In genomic region chr4:153488719-153489384, GRCh38 we compare ENCODE assay signal across 9 cellular contexts. TPM values are rescaled to one million over a fixed set of nuclear protein-coding genes. Genes with fewer than 3 reads are reported as not detected.
DNase-seq lines count a peak whose midpoint lies in the region; ATAC-seq and TF ChIP-seq lines count a peak whose summit lies in the region.
"Had no signal": no experiment of that assay in that cellular context is flagged by ENCODE, and none has a peak within 500 bp of the region (broad histone marks: within the 10 kb centered on the region; RNA-seq: fewer than 3 reads in every experiment).

No MANE protein-coding gene starts in this region.

- H3K4me1 Mint-ChIP-seq in activated CD4-positive, alpha-beta memory T cell treated with anti-CD3 and anti-CD28 coated beads for 36 hours (ENCODE audit: low read depth) = peaks cover 72% of the 10 kb centered on the region
- peaks cover 33% of the 10 kb centered on the region for H3K4me1 Mint-ChIP-seq in Caco-2 (ENCODE audit: low read depth, unreplicated experiment)

- H3K27ac Mint-ChIP-seq in activated CD4-positive, alpha-beta memory T cell treated with anti-CD3 and anti-CD28 coated beads for 36 hours = peak overlapping the region; percentile 87
- H3K27ac Mint-ChIP-seq in Caco-2 (ENCODE audit: unreplicated experiment) = no peak overlapping the region

- H3K4me1 ChIP-seq in left ventricle myocardium inferior (peaks cover 72% of the 10 kb centered on the region), Caco-2 (peaks cover 31% of the 10 kb centered on the region)

- peaks cover 8% of the 10 kb centered on the region for H3K36me3 Mint-ChIP-seq in activated CD4-positive, alpha-beta memory T cell treated with anti-CD3 and anti-CD28 coated beads for 36 hours
- H3K36me3 Mint-ChIP-seq in Caco-2 (ENCODE audit: insufficient read depth, unreplicated experiment) = no peaks in the 10 kb centered on the region

- CTCF ChIA-PET in activated CD4-positive, alpha-beta memory T cell treated with anti-CD3 and anti-CD28 coated beads for 36 hours (lab: Charles Lee) = interaction anchor here (1.0 to 4.9 kb wide), 8 partner anchors 9 to 85 kb away, joined by 3 to 33 read pairs (median 4); partner anchors contain the start of gene TMEM131L
- CTCF ChIA-PET in Caco-2 (lab: Charles Lee) = no interaction called here

- no peaks in the 10 kb centered on the region for H3K9me3 Mint-ChIP-seq in activated CD4-positive, alpha-beta memory T cell treated with anti-CD3 and anti-CD28 coated beads for 36 hours
- peaks cover 10% of the 10 kb centered on the region for H3K9me3 Mint-ChIP-seq in Caco-2 (ENCODE audit: unreplicated experiment)

- intact Hi-C loops in activated CD4-positive, alpha-beta memory T cell treated with anti-CD3 and anti-CD28 coated beads for 36 hours (cut with micrococcal nuclease) = loop anchor here (1.0 kb wide), 5 partner anchors 8 to 85 kb away; no protein-coding TSS in a partner anchor
- intact Hi-C loops in left ventricle myocardium inferior (cut with micrococcal nuclease) (no loop called here), Caco-2 (cut with micrococcal nuclease; ENCODE audit: unreplicated experiment) (no loop called here)

- peak overlapping the region; percentile 46 for H3K4me3 ChIP-seq in left ventricle myocardium inferior
- no peak overlapping the region for H3K4me3 ChIP-seq in Caco-2 (ENCODE audit: low read depth, low read length)
- H3K4me3 ChIP-seq: cardiac muscle cell had no signal

- POLR2A ChIA-PET in activated CD4-positive, alpha-beta memory T cell treated with anti-CD3 and anti-CD28 coated beads for 36 hours (lab: Charles Lee) = interaction anchor here (1.1 to 3.8 kb wide), 10 partner anchors 9 to 59 kb away, joined by 3 to 31 read pairs (median 6); partner anchors contain the start of gene TMEM131L
- POLR2A ChIA-PET in Caco-2 (lab: Charles Lee) = no interaction called here

- H3K27me3 ChIP-seq in left ventricle myocardium inferior (ENCODE audit: low read depth) = no peaks in the 10 kb centered on the region
- H3K27me3 ChIP-seq in Caco-2 (replicated peaks; ENCODE audit: control insufficient read depth, insufficient read depth, low read length) = no peaks in the 10 kb centered on the region
- H3K27me3 ChIP-seq: cardiac muscle cell had no signal

- H3K4me3 Mint-ChIP-seq in activated CD4-positive, alpha-beta memory T cell treated with anti-CD3 and anti-CD28 coated beads for 36 hours = peak overlapping the region; percentile 56
- H3K4me3 Mint-ChIP-seq in Caco-2 (ENCODE audit: unreplicated experiment) = no peak overlapping the region

- no peaks in the 10 kb centered on the region for H3K27me3 Mint-ChIP-seq in activated CD4-positive, alpha-beta memory T cell treated with anti-CD3 and anti-CD28 coated beads for 36 hours
- H3K27me3 Mint-ChIP-seq in Caco-2 (ENCODE audit: insufficient read depth, unreplicated experiment) = no peaks in the 10 kb centered on the region

- H3K9me3 ChIP-seq in left ventricle myocardium inferior (replicated peaks) = no peaks in the 10 kb centered on the region
- H3K9me3 ChIP-seq in Caco-2 = no peaks in the 10 kb centered on the region

- no TSS peak for BruUV-seq in Caco-2 (replicated peaks; lab: Mats Ljungman, UMichigan)

- TF ChIP-seq CTCF in left ventricle myocardium inferior (IDR thresholded peaks at IDR 0.05; ENCODE audit: borderline replicate concordance) (no peak), Caco-2 (IDR thresholded peaks at IDR 0.05; ENCODE audit: insufficient read depth in 1 of 2, low read depth in 1 of 2, low read length in 1 of 2, severe bottlenecking in 1 of 2, unreplicated experiment in 1 of 2) (no peak)

- peak; percentile 26 for ATAC-seq in HG03139 (IDR thresholded peaks at IDR 0.05; ENCODE audit: unreplicated experiment)

- no peaks in the 10 kb centered on the region for H3K36me3 ChIP-seq in left ventricle myocardium inferior
- H3K36me3 ChIP-seq in Caco-2 (ENCODE audit: control insufficient read depth, insufficient read depth, low read length) = no peaks in the 10 kb centered on the region
- H3K36me3 ChIP-seq: cardiac muscle cell had no signal

- H3K27ac ChIP-seq in left ventricle myocardium inferior (replicated peaks) (peak overlapping the region; percentile 86), substantia nigra (ENCODE audit: low read depth, low read length, poor library complexity, severe bottlenecking) (peak overlapping the region; percentile 42)
- H3K27ac ChIP-seq: cardiac muscle cell had no signal

- DNase-seq in stimulated activated CD4-positive, alpha-beta T cell treated with anti-CD3 and anti-CD28 coated beads, Interleukin-2, amount 100 ng/mL, for 24 hours = peak; percentile 48 to 56
- no peak for DNase-seq in stimulated activated CD4-positive, alpha-beta T cell treated with anti-CD3 and anti-CD28 coated beads, Interleukin-4, amount 100 ng/mL, for 4 hours
- peak; percentile 52 for DNase-seq in activated CD4-positive, alpha-beta memory T cell treated with anti-CD3 and anti-CD28 coated beads for 36 hours
- DNase-seq in left ventricle myocardium inferior (peak; percentile 51), substantia nigra (lab: John Stamatoyannopoulos, UW) (peak in 38 of 49 donors; percentile 5 to 73 (median 36)), SK-N-DZ (ENCODE audit: low spot score) (no peak), Caco-2 (no peak)

RNA-seq across cellular contexts. Expression of gene TMEM131L, which starts 22.7 kb away (rescaled TPM):
- total RNA-seq in activated CD4-positive, alpha-beta memory T cell treated with anti-CD3 and anti-CD28 coated beads for 36 hours = 10 to 100 TPM; 32.7 to 33.3 TPM
- 14.9 TPM for total RNA-seq in left ventricle myocardium inferior
- polyA plus RNA-seq in SK-N-DZ (2014; cell fraction: cytosol; rRNA removed) = 12.2 and 18.2 TPM in 2 replicates
- polyA plus RNA-seq in SK-N-DZ (2014; cell fraction: nucleus; rRNA removed) = 20.3 and 26.3 TPM in 2 replicates
- 20.8 and 20.9 TPM in 2 replicates for total RNA-seq in Caco-2 (2022)

Comparison
In these comparisons a context has a peak if more than half of its experiments do, and no peak if none do; other contexts are left out.
1. DNase-seq: peak in stimulated activated CD4-positive, alpha-beta T cell treated with anti-CD3 and anti-CD28 coated beads, Interleukin-2, amount 100 ng/mL, for 24 hours (2 of 2), activated CD4-positive, alpha-beta memory T cell treated with anti-CD3 and anti-CD28 coated beads for 36 hours (single experiment), left ventricle myocardium inferior (single experiment) and substantia nigra (38 of 49); none in stimulated activated CD4-positive, alpha-beta T cell treated with anti-CD3 and anti-CD28 coated beads, Interleukin-4, amount 100 ng/mL, for 4 hours (0 of 2), SK-N-DZ (single experiment) and Caco-2 (0 of 2).